In the genomic region with DNA sequence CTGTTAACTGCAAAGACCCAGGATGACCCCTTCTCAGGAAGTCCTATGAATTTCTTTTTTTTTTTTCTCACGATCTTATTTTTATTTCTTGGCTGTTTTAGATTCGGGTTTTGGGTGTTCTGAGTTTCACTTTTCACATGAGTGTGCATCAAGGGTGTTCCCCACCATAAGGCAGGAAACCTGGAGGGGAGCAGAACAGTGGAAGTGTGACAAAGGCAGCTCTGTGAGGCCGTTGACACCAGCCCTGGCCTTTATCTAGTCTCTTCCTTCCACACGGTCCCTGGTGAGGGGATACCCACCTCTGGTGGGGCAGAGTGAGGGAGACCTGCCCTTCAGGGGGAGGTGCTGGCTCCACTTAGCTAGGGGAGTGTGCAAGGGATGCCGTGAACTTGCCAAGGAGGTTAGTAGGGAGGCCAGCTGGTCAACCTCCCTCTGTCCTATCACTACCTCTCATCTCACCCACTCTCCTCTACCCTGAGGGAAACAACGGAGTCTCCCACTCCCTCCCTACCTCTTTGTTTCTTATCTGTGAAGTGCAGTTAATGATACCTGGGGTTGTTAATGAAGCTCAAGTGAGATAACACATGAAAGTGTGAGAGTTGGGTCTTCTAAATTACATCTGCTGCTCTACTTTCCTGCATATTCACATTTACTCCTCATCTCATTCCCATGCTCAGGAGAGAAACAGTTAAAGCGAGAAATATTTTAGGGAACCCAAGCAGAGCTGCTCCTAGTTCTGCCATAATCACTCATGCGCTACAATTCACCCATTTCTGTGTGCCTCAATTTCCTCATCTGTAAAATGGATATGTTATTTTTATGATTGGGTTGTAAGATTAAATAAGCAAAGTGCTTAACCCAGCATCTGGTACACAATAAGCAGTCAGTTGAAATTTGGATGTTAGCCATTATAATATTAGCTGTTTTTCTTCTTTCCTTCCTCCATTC, we compare ENCODE assay signal across 12 cellular contexts. TPM values are rescaled to one million over a fixed set of nuclear protein-coding genes. Genes with fewer than 3 reads are reported as not detected.
A peak's percentile ranks its signal among the peaks of the same experiment; 100 is the strongest.
DNase-seq lines count a peak whose midpoint lies in the region; ATAC-seq and TF ChIP-seq lines count a peak whose summit lies in the region.
"Had no signal": no experiment of that assay in that cellular context is flagged by ENCODE, and none has a peak within 500 bp of the region (broad histone marks: within the 10 kb centered on the region; RNA-seq: fewer than 3 reads in every experiment).

No MANE protein-coding gene starts in this region.

- no peak overlapping the region for H3K27ac ChIP-seq in breast epithelium
- H3K27ac ChIP-seq: thyroid gland, VCaP had no signal

- no peak overlapping the region for H3K4me3 ChIP-seq in breast epithelium
- H3K4me3 ChIP-seq: thyroid gland had no signal

- H3K27me3 Mint-ChIP-seq in activated naive CD4-positive, alpha-beta T cell treated with anti-CD3 and anti-CD28 coated beads, Interleukin-2, amount 10 ng/mL, durations not matched to agents 7 days and 5 days: peaks cover 22% of the 10 kb centered on the region
- peaks cover 39% of the 10 kb centered on the region for H3K27me3 Mint-ChIP-seq in type B pancreatic cell

- peak; percentile 24 to 34 for DNase-seq in stimulated activated CD4-positive, alpha-beta T cell treated with anti-CD3 and anti-CD28 coated beads, Interleukin-2, amount 100 ng/mL, for 24 hours
- DNase-seq in stimulated activated CD4-positive, alpha-beta T cell treated with anti-CD3 and anti-CD28 coated beads, Interleukin-4, amount 100 ng/mL, for 1 hour: no peak
- peak; percentile 60 for DNase-seq in activated naive CD4-positive, alpha-beta T cell treated with anti-CD3 and anti-CD28 coated beads, Interleukin-2, amount 10 ng/mL, durations not matched to agents 7 days and 5 days
- no peak for DNase-seq in type B pancreatic cell (ENCODE audit: extremely low spot score, unreplicated experiment)
- no peak for DNase-seq in H4 (ENCODE audit: low spot score)
- DNase-seq in breast epithelium (ENCODE audit: low spot score in 2 of 2): no peak
- DNase-seq in superior temporal gyrus (ENCODE audit: extremely low spot score): no peak
- DNase-seq: DMS 273 treated with DMSO at 0.1 percent for 48 hours, thyroid gland had no signal

- TF ChIP-seq CTCF in type B pancreatic cell (conservative IDR thresholded peaks at IDR 0.05) (no peak), breast epithelium (IDR thresholded peaks at IDR 0.05) (no peak)

- peak; percentile 50 for ATAC-seq in HG03432 (IDR thresholded peaks at IDR 0.05; ENCODE audit: unreplicated experiment)

- H3K4me1 Mint-ChIP-seq in activated naive CD4-positive, alpha-beta T cell treated with anti-CD3 and anti-CD28 coated beads, Interleukin-2, amount 10 ng/mL, durations not matched to agents 7 days and 5 days: peaks cover 49% of the 10 kb centered on the region
- H3K4me1 Mint-ChIP-seq in type B pancreatic cell (ENCODE audit: unreplicated experiment): no peaks in the 10 kb centered on the region

- H3K4me1 ChIP-seq in breast epithelium: no peaks in the 10 kb centered on the region

- CTCF ChIA-PET in activated naive CD4-positive, alpha-beta T cell treated with anti-CD3 and anti-CD28 coated beads, Interleukin-2, amount 10 ng/mL, durations not matched to agents 7 days and 5 days (lab: Charles Lee): interaction anchor here (1.1 to 2.3 kb wide), 2 partner anchors 25 to 631 kb away, joined by 3 to 18 read pairs; no protein-coding TSS in a partner anchor

- H3K9me3 ChIP-seq in breast epithelium: no peaks in the 10 kb centered on the region
- H3K9me3 ChIP-seq: thyroid gland had no signal

- H3K36me3 Mint-ChIP-seq in activated naive CD4-positive, alpha-beta T cell treated with anti-CD3 and anti-CD28 coated beads, Interleukin-2, amount 10 ng/mL, durations not matched to agents 7 days and 5 days: no peaks in the 10 kb centered on the region
- H3K36me3 Mint-ChIP-seq in type B pancreatic cell: no peaks in the 10 kb centered on the region

- no peaks in the 10 kb centered on the region for H3K36me3 ChIP-seq in breast epithelium
- H3K36me3 ChIP-seq: thyroid gland had no signal

- intact Hi-C loops in breast epithelium (cut with DNase I; ENCODE audit: low total_unique reads): no loop called here

- H3K27me3 ChIP-seq in breast epithelium: no peaks in the 10 kb centered on the region
- H3K27me3 ChIP-seq: thyroid gland had no signal

- H3K27ac Mint-ChIP-seq in activated naive CD4-positive, alpha-beta T cell treated with anti-CD3 and anti-CD28 coated beads, Interleukin-2, amount 10 ng/mL, durations not matched to agents 7 days and 5 days: peak overlapping the region; percentile 93
- H3K27ac Mint-ChIP-seq in type B pancreatic cell: no peak overlapping the region

- TF ChIP-seq POLR2A in breast epithelium (IDR thresholded peaks at IDR 0.05): no peak

- H3K4me3 Mint-ChIP-seq in activated naive CD4-positive, alpha-beta T cell treated with anti-CD3 and anti-CD28 coated beads, Interleukin-2, amount 10 ng/mL, durations not matched to agents 7 days and 5 days: peak overlapping the region; percentile 66
- H3K4me3 Mint-ChIP-seq in type B pancreatic cell: peak overlapping the region; percentile 43

- no peaks in the 10 kb centered on the region for H3K9me3 Mint-ChIP-seq in activated naive CD4-positive, alpha-beta T cell treated with anti-CD3 and anti-CD28 coated beads, Interleukin-2, amount 10 ng/mL, durations not matched to agents 7 days and 5 days
- no peaks in the 10 kb centered on the region for H3K9me3 Mint-ChIP-seq in type B pancreatic cell

RNA-seq across cellular contexts. Expression of gene GALNT6, which starts 4.4 kb away (rescaled TPM):
- total RNA-seq in type B pancreatic cell (ENCODE audit: low replicate concordance) (17.2 and 87.4 TPM in 2 replicates), breast epithelium (10 to 100 TPM in 2 of 3 donors, 1 to 10 TPM in 1; 5.8 to 55.8 (median 48.2) TPM)
- 0.06 TPM in 1 of 2 replicates, not detected in the other for total RNA-seq in H4 (2014; rRNA removed; shearing (Covaris generic))

RNA-seq across cellular contexts. Expression of gene SLC4A8, which starts 29.1 kb away (rescaled TPM):
- total RNA-seq in type B pancreatic cell (ENCODE audit: low replicate concordance) (14.0 and 18.5 TPM in 2 replicates), breast epithelium (1 to 10 TPM in 2 of 3 donors, under 1 TPM in 1; 0.64 to 8.3 (median 6.2) TPM)
- total RNA-seq in H4 (2014; rRNA removed; shearing (Covaris generic)): 2.1 and 2.6 TPM in 2 replicates

RNA-seq across cellular contexts. Expression of gene CELA1, which starts 49.1 kb away (rescaled TPM):
- total RNA-seq in type B pancreatic cell (ENCODE audit: low replicate concordance) (not detected in 2 replicates), breast epithelium (not detected)
- not detected in 2 replicates for total RNA-seq in H4 (2014; rRNA removed; shearing (Covaris generic))
- total RNA-seq: omental fat pad, thyroid gland had no signal

Comparison
In these comparisons a context has a peak if more than half of its experiments do, and no peak if none do; other contexts are left out.
1. DNase-seq: peak in stimulated activated CD4-positive, alpha-beta T cell treated with anti-CD3 and anti-CD28 coated beads, Interleukin-2, amount 100 ng/mL, for 24 hours (2 of 2) and activated naive CD4-positive, alpha-beta T cell treated with anti-CD3 and anti-CD28 coated beads, Interleukin-2, amount 10 ng/mL, durations not matched to agents 7 days and 5 days (single experiment); none in stimulated activated CD4-positive, alpha-beta T cell treated with anti-CD3 and anti-CD28 coated beads, Interleukin-4, amount 100 ng/mL, for 1 hour (single experiment), type B pancreatic cell (single experiment), H4 (single experiment), breast epithelium (0 of 2) and superior temporal gyrus (single experiment).